In genomic region chr2:66169076-66169475, GRCh38 we compare ENCODE assay signal across 23 cellular contexts.
"Had no signal": no experiment of that assay in that cellular context is flagged by ENCODE, and none has a peak within 500 bp of the region (broad histone marks: within the 10 kb centered on the region; RNA-seq: fewer than 3 reads in every experiment).

No MANE protein-coding gene starts in this region.

- DNase-seq: colonic mucosa; cortex of kidney; dermis blood vessel endothelial cell; dorsolateral prefrontal cortex; effector CD4-positive, alpha-beta T cell; effector CD8-positive, alpha-beta T cell; effector memory CD4-positive, alpha-beta T cell; effector memory CD8-positive, alpha-beta T cell; endodermal cell; erythroblast; esophagus squamous epithelium; foreskin fibroblast; foreskin keratinocyte; foreskin melanocyte; gastrocnemius medialis; glutamatergic neuron; head of caudate nucleus; heart left ventricle; heart right ventricle had no signal

- H3K4me3 ChIP-seq: colonic mucosa, coronary artery, dorsolateral prefrontal cortex, esophagus muscularis mucosa, esophagus squamous epithelium, gastrocnemius medialis, gastroesophageal sphincter, heart left ventricle, heart right ventricle, hepatocyte had no signal
